In the genomic region with DNA sequence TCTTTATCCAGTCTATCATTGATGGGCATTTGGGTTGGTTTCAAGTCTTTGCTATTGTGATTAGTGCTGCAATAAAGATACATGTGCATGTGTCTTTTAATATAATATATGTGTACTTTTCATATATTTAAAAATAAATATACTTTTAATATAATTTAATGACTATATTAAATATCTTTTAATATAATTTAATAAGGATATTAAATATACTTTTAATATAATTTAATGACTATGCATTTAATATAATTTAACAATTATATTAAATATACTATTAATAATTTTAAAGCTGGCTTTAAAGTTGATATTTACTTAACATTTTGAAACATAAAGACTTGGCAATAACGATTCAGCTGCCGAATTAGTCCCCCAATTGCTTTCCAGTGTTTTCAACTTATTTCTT, we compare ENCODE assay signal across 30 cellular contexts. TPM values are rescaled to one million over a fixed set of nuclear protein-coding genes. Genes with fewer than 3 reads are reported as not detected.
"Had no signal": no experiment of that assay in that cellular context is flagged by ENCODE, and none has a peak within 500 bp of the region (broad histone marks: within the 10 kb centered on the region; RNA-seq: fewer than 3 reads in every experiment).

No MANE protein-coding gene starts in this region.

- ATAC-seq: stimulated activated effector memory CD8-positive, alpha-beta T cell treated with anti-CD3 and anti-CD28 coated beads, Interleukin-12 subunit alpha, Interleukin-12 subunit beta, amount 100 ng/mL, for 72 hours; stimulated activated memory B cell treated with anti-CD40 and anti-IgM and Interleukin-4, amounts not matched to agents 10 μg/mL and 1 μg/mL and 100 μg/mL, for 72 hours; stimulated activated naive CD8-positive, alpha-beta T cell treated with anti-CD3 and anti-CD28 coated beads, Interleukin-15, amount 100 ng/mL, for 72 hours; stimulated activated naive CD8-positive, alpha-beta T cell treated with anti-CD3 and anti-CD28 coated beads, Interleukin-15, Interleukin-2, amounts not matched to agents 100 U/mL and 50 U/mL, for 24 hours; upper lobe of right lung had no signal

- H3K36me3 Mint-ChIP-seq: stimulated activated effector memory CD8-positive, alpha-beta T cell treated with anti-CD3 and anti-CD28 coated beads, Interleukin-12 subunit alpha, Interleukin-12 subunit beta, amount 100 ng/mL, for 72 hours; stimulated activated memory B cell treated with anti-CD40 and anti-IgM and Interleukin-4, amounts not matched to agents 10 μg/mL and 1 μg/mL and 100 μg/mL, for 72 hours; type B pancreatic cell had no signal

- H3K9me3 Mint-ChIP-seq: stimulated activated effector memory CD8-positive, alpha-beta T cell treated with anti-CD3 and anti-CD28 coated beads, Interleukin-12 subunit alpha, Interleukin-12 subunit beta, amount 100 ng/mL, for 72 hours; stimulated activated naive CD8-positive, alpha-beta T cell treated with anti-CD3 and anti-CD28 coated beads, Interleukin-15, amount 100 ng/mL, for 72 hours; stimulated activated naive CD8-positive, alpha-beta T cell treated with anti-CD3 and anti-CD28 coated beads, Interleukin-15, Interleukin-2, amounts not matched to agents 100 ng/mL and 50 ng/mL, for 24 hours had no signal

- H3K4me3 Mint-ChIP-seq: stimulated activated effector memory CD8-positive, alpha-beta T cell treated with anti-CD3 and anti-CD28 coated beads, Interleukin-12 subunit alpha, Interleukin-12 subunit beta, amount 100 ng/mL, for 72 hours; stimulated activated memory B cell treated with anti-CD40 and anti-IgM and Interleukin-4, amounts not matched to agents 10 μg/mL and 1 μg/mL and 100 μg/mL, for 72 hours; stimulated activated naive CD8-positive, alpha-beta T cell treated with anti-CD3 and anti-CD28 coated beads, Interleukin-15, amount 100 ng/mL, for 72 hours; stimulated activated naive CD8-positive, alpha-beta T cell treated with anti-CD3 and anti-CD28 coated beads, Interleukin-15, Interleukin-2, amounts not matched to agents 100 ng/mL and 50 ng/mL, for 24 hours; type B pancreatic cell had no signal

- H3K27ac Mint-ChIP-seq: stimulated activated effector memory CD8-positive, alpha-beta T cell treated with anti-CD3 and anti-CD28 coated beads, Interleukin-12 subunit alpha, Interleukin-12 subunit beta, amount 100 ng/mL, for 72 hours; stimulated activated memory B cell treated with anti-CD40 and anti-IgM and Interleukin-4, amounts not matched to agents 10 μg/mL and 1 μg/mL and 100 μg/mL, for 72 hours; stimulated activated naive CD8-positive, alpha-beta T cell treated with anti-CD3 and anti-CD28 coated beads, Interleukin-15, amount 100 ng/mL, for 72 hours; stimulated activated naive CD8-positive, alpha-beta T cell treated with anti-CD3 and anti-CD28 coated beads, Interleukin-15, Interleukin-2, amounts not matched to agents 100 ng/mL and 50 ng/mL, for 24 hours; type B pancreatic cell had no signal

- H3K4me1 Mint-ChIP-seq: stimulated activated naive CD8-positive, alpha-beta T cell treated with anti-CD3 and anti-CD28 coated beads, Interleukin-15, amount 100 ng/mL, for 72 hours had no signal

- DNase-seq: stimulated activated CD4-positive, alpha-beta T cell treated with anti-CD3 and anti-CD28 coated beads, Interleukin-2, amount 100 ng/mL, for 48 hours; stimulated activated CD4-positive, alpha-beta T cell treated with anti-CD3 and anti-CD28 coated beads, Interleukin-4, amount 100 ng/mL, for 1 hour; stimulated activated CD4-positive, alpha-beta T cell treated with anti-CD3 and anti-CD28 coated beads, Interleukin-4, amount 100 ng/mL, for 24 hours; stimulated activated CD4-positive, alpha-beta T cell treated with anti-CD3 and anti-CD28 coated beads, Interleukin-4, amount 100 ng/mL, for 4 hours; stimulated activated CD8-positive, alpha-beta memory T cell treated with anti-CD3 and anti-CD28 coated beads, Interleukin-4, amount 100 ng/mL, for 48 hours; stimulated activated naive CD4-positive, alpha-beta T cell; stimulated activated naive CD4-positive, alpha-beta T cell treated with Interleukin-2 at 50 U/mL for 16 hours; stimulated activated naive CD8-positive, alpha-beta T cell treated with anti-CD3 and anti-CD28 coated beads, Interleukin-15, amount 100 ng/mL, for 72 hours; stimulated activated naive CD8-positive, alpha-beta T cell treated with anti-CD3 and anti-CD28 coated beads, Interleukin-15, Interleukin-2, amounts not matched to agents 100 U/mL and 50 U/mL, for 24 hours; stomach; substantia nigra; testis; thyroid gland; tibial artery; transverse colon; trophoblast cell; upper lobe of left lung; upper lobe of right lung; uterus had no signal

RNA-seq across cellular contexts. Expression of a gene that starts 1.2 kb away (rescaled TPM):
- total RNA-seq: temporal lobe, thoracic aorta had no signal

RNA-seq across cellular contexts. Expression of a gene that starts 15.2 kb away (rescaled TPM):
- total RNA-seq: subcutaneous adipose tissue, suprapubic skin, temporal lobe, thoracic aorta, tibial nerve, vagina had no signal

RNA-seq across cellular contexts. Expression of a gene that starts 30.0 kb away (rescaled TPM):
- total RNA-seq: temporal lobe had no signal

RNA-seq across cellular contexts. Expression of a gene that starts 35.3 kb away (rescaled TPM):
- total RNA-seq: suprapubic skin, temporal lobe, thoracic aorta, tibial nerve, transverse colon, vagina had no signal

RNA-seq across cellular contexts. Expression of a gene that starts 47.5 kb away (rescaled TPM):
- total RNA-seq: temporal lobe, urinary bladder, vagina had no signal
